In genomic region chr6:18656506-18656905, GRCh38 we compare ENCODE assay signal across 27 cellular contexts.
DNase-seq lines count a peak whose midpoint lies in the region; ATAC-seq, FAIRE-seq and TF ChIP-seq lines count a peak whose summit lies in the region.
"Had no signal": no experiment of that assay in that cellular context is flagged by ENCODE, and none has a peak within 500 bp of the region (broad histone marks: within the 10 kb centered on the region; RNA-seq: fewer than 3 reads in every experiment).

No MANE protein-coding gene starts in this region.

- H3K9me3 ChIP-seq in SJCRH30 (replicated peaks) (no peaks in the 10 kb centered on the region), kidney (ENCODE audit: control insufficient read depth in 1 of 2, low read length in 2 of 2) (no peaks in the 10 kb centered on the region), thyroid gland (no peaks in the 10 kb centered on the region)
- H3K9me3 ChIP-seq: SJSA1 had no signal

- no peaks in the 10 kb centered on the region for H3K27me3 ChIP-seq in GM23338 (ENCODE audit: insufficient read depth)
- no peaks in the 10 kb centered on the region for H3K27me3 ChIP-seq in SJCRH30
- no peaks in the 10 kb centered on the region for H3K27me3 ChIP-seq in thyroid gland
- H3K27me3 ChIP-seq: SJSA1 had no signal

- 0 out of 2 replicates have a peak overlapping the region, but pooled peaks have one; percentile 7 for H2AFZ ChIP-seq in GM23338

- intact Hi-C loops in kidney (cut with DNase I) (no loop called here), thyroid gland (cut with DNase I) (no loop called here)

- peak in 1 of 2 experiments; percentile 7; a peak in 1 of 4 replicates for TF ChIP-seq CTCF in GM23338 (conservative IDR thresholded peaks at IDR 0.05; ENCODE audit: low read depth in 2 of 2)
- TF ChIP-seq CTCF in kidney (IDR thresholded peaks at IDR 0.05; ENCODE audit: borderline replicate concordance, extremely low read depth, insufficient read depth) = no peak
- TF ChIP-seq CTCF in thyroid gland (IDR thresholded peaks at IDR 0.05) = no peak

- H3K9me2 ChIP-seq in GM23338 (ENCODE audit: insufficient read depth) = peaks cover 24% of the 10 kb centered on the region

- H3K27ac Mint-ChIP-seq in GM23338 = no peak overlapping the region
- H3K27ac Mint-ChIP-seq: CD4-positive, alpha-beta memory T cell; HFFc6 had no signal

- DNase-seq in NCI-H748 (lab: John Stamatoyannopoulos, UW; ENCODE audit: unreplicated experiment) (peak; percentile 24), NCI-H748 treated with DMSO at 0.1 percent for 48 hours (lab: John Stamatoyannopoulos, UW) (no peak), GM23338 (ENCODE audit: low spot score) (no peak), SJCRH30 (peak; percentile 1 to 2), kidney (peak; percentile 48), thyroid gland (no peak)
- DNase-seq: CD4-positive, alpha-beta memory T cell; COR-L47; DMS79; EL; GF-D8; H9; HFFc6; KBM-7; NCI-H1694; NCI-H2081; NCI-H446; NCI-H526 treated with DMSO at 0.1 percent for 48 hours; NK-92 treated with Interleukin-12 subunit alpha and Interleukin-12 subunit beta, amount 100 ng/mL, for 24 hours; PC-3; T-helper 2 cell had no signal

- H3K27me3 Mint-ChIP-seq in GM23338 (ENCODE audit: insufficient read depth, low read depth, poor library complexity) = no peaks in the 10 kb centered on the region
- H3K27me3 Mint-ChIP-seq: CD4-positive, alpha-beta memory T cell had no signal

- H3K27ac ChIP-seq in GM23338 (ENCODE audit: low read depth) = no peak overlapping the region
- no peak overlapping the region for H3K27ac ChIP-seq in SJCRH30
- H3K27ac ChIP-seq in kidney (ENCODE audit: low read depth in 2 of 2, low read length in 2 of 2) = no peak overlapping the region
- H3K27ac ChIP-seq in thyroid gland = no peak overlapping the region
- H3K27ac ChIP-seq: SJSA1 had no signal

- no peaks in the 10 kb centered on the region for H3K36me3 Mint-ChIP-seq in GM23338 (ENCODE audit: low read depth)
- H3K36me3 Mint-ChIP-seq: CD4-positive, alpha-beta memory T cell had no signal

- H3K36me3 ChIP-seq in GM23338 (ENCODE audit: insufficient read depth) (no peaks in the 10 kb centered on the region), SJCRH30 (no peaks in the 10 kb centered on the region), kidney (ENCODE audit: control insufficient read depth in 1 of 2, insufficient read depth in 2 of 2, low read length in 2 of 2) (no peaks in the 10 kb centered on the region), thyroid gland (no peaks in the 10 kb centered on the region)
- H3K36me3 ChIP-seq: SJSA1 had no signal

- H3K4me3 ChIP-seq in GM23338 = no peak overlapping the region
- no peak overlapping the region for H3K4me3 ChIP-seq in SJCRH30
- H3K4me3 ChIP-seq in kidney (ENCODE audit: low read length in 2 of 2) = no peak overlapping the region
- H3K4me3 ChIP-seq in thyroid gland (replicated peaks in 1 of 3) = no peak overlapping the region
- H3K4me3 ChIP-seq: SJSA1 had no signal

- no peak overlapping the region for H3K4me3 Mint-ChIP-seq in GM23338
- H3K4me3 Mint-ChIP-seq: CD4-positive, alpha-beta memory T cell; H9; HFFc6 had no signal

- ATAC-seq in GM23338 (no peak), GM18861 (IDR thresholded peaks at IDR 0.05; ENCODE audit: unreplicated experiment) (no peak), GM21526 (IDR thresholded peaks at IDR 0.05; ENCODE audit: low FRiP score, unreplicated experiment) (no peak)
- ATAC-seq: PC-3, Right ventricle myocardium inferior had no signal

- WGBS in thyroid gland, 2 donors = 83 to 88% methylated on average over 2 to 3 of the region's 5 CpGs

- H3K79me2 ChIP-seq in GM23338 (replicated peaks; ENCODE audit: insufficient read depth) = no peaks in the 10 kb centered on the region

- no peak overlapping the region for H3K4me2 ChIP-seq in GM23338

- H3K4me1 ChIP-seq in GM23338 (ENCODE audit: insufficient read depth) (no peaks in the 10 kb centered on the region), SJCRH30 (no peaks in the 10 kb centered on the region), kidney (ENCODE audit: control insufficient read depth in 1 of 2, insufficient read depth in 1 of 2, low read depth in 1 of 2, low read length in 2 of 2) (no peaks in the 10 kb centered on the region), thyroid gland (no peaks in the 10 kb centered on the region)
- H3K4me1 ChIP-seq: SJSA1 had no signal

- H3K4me1 Mint-ChIP-seq in GM23338 = peaks cover 3% of the 10 kb centered on the region
- H3K4me1 Mint-ChIP-seq: CD4-positive, alpha-beta memory T cell had no signal

- TF ChIP-seq POLR2A in thyroid gland (IDR thresholded peaks at IDR 0.05) = no peak

- no peaks in the 10 kb centered on the region for H4K20me1 ChIP-seq in GM23338 (replicated peaks; ENCODE audit: insufficient read depth)

- FAIRE-seq in kidney (lab: Jason Lieb, UNC) = no peak
- FAIRE-seq: A204.1, GM12892 had no signal

- H3K9ac ChIP-seq in kidney (ENCODE audit: low read length in 2 of 2) = no peak overlapping the region

- H3F3A ChIP-seq in GM23338 (replicated peaks; ENCODE audit: low read depth) = no peaks in the 10 kb centered on the region

- no peaks in the 10 kb centered on the region for H3K9me3 Mint-ChIP-seq in GM23338

TF ChIP-seq in GM23338, 12 proteins besides CTCF, POLR2A, EP300 and RAD21:
- no peak for TF ChIP-seq POLR2AphosphoS5 (IDR thresholded peaks at IDR 0.05; ENCODE audit: low read depth)
- TF ChIP-seq ZNF331 (CRISPR knock-in tag; IDR thresholded peaks at IDR 0.05; ENCODE audit: low read depth) = no peak
- no peak for TF ChIP-seq NANOG (IDR thresholded peaks at IDR 0.05; ENCODE audit: borderline replicate concordance)
- TF ChIP-seq JUNB (IDR thresholded peaks at IDR 0.05; ENCODE audit: unreplicated experiment) = no peak
- no peak for TF ChIP-seq ETS1 (IDR thresholded peaks at IDR 0.05)
TF ChIP-seq in GM23338: peak in this region for 0.

Comparison
In these comparisons a context has a peak if more than half of its experiments do, and no peak if none do; other contexts are left out.
1. DNase-seq: peak in NCI-H748 (single experiment), SJCRH30 (2 of 2) and kidney (single experiment); none in NCI-H748 treated with DMSO at 0.1 percent for 48 hours (single experiment), GM23338 (single experiment) and thyroid gland (0 of 2).